In genomic region chr12:109775172-109775881, GRCh38 we compare ENCODE assay signal across 8 cellular contexts. TPM values are rescaled to one million over a fixed set of nuclear protein-coding genes. Genes with fewer than 3 reads are reported as not detected.
DNase-seq lines count a peak whose midpoint lies in the region; ATAC-seq and TF ChIP-seq lines count a peak whose summit lies in the region.

No MANE protein-coding gene starts in this region.

- H3K4me3 ChIP-seq in OCI-LY7 (ENCODE audit: low read depth, low read length, poor library complexity, severe bottlenecking) (no peak overlapping the region), fibroblast of mammary gland (ENCODE audit: control insufficient read depth, low read depth, low read length) (no peak overlapping the region)

- no peaks in the 10 kb centered on the region; the same call in 1 of the 2 replicates for H3K9me3 ChIP-seq in OCI-LY7 (ENCODE audit: low read length)

- H3K27ac ChIP-seq in OCI-LY7 (ENCODE audit: low read depth, low read length, poor library complexity, severe bottlenecking) = no peak overlapping the region

- peak; percentile 90 for TF ChIP-seq CTCF in OCI-LY7 (conservative IDR thresholded peaks at IDR 0.05; ENCODE audit: low read length)
- peak; percentile 95 for TF ChIP-seq CTCF in fibroblast of mammary gland (conservative IDR thresholded peaks at IDR 0.05; ENCODE audit: control insufficient read depth, insufficient read depth, low read depth, low read length)
- peak; percentile 94 for TF ChIP-seq CTCF in neural crest cell (conservative IDR thresholded peaks at IDR 0.05)

- no peaks in the 10 kb centered on the region for H3K9me3 Mint-ChIP-seq in neural crest cell

- no peaks in the 10 kb centered on the region; the same call in 1 of the 2 replicates for H3K36me3 ChIP-seq in OCI-LY7 (ENCODE audit: insufficient read depth, low read length)

- no peak overlapping the region for H3K4me2 ChIP-seq in OCI-LY7 (ENCODE audit: low read length)

- ATAC-seq in HG03354 (IDR thresholded peaks at IDR 0.05; ENCODE audit: poor library complexity, severe bottlenecking, unreplicated experiment) (peak; percentile 46), HG02970 (IDR thresholded peaks at IDR 0.05; ENCODE audit: low FRiP score, unreplicated experiment) (no peak)

- peaks cover 10% of the 10 kb centered on the region for H3K4me1 ChIP-seq in OCI-LY7 (ENCODE audit: insufficient read depth, low read length, poor library complexity, severe bottlenecking)

- H3K27ac Mint-ChIP-seq in neural crest cell (ENCODE audit: unreplicated experiment) = no peak overlapping the region

- no peak overlapping the region for H3K4me3 Mint-ChIP-seq in neural crest cell

- peaks cover 13% of the 10 kb centered on the region for H3K4me1 Mint-ChIP-seq in neural crest cell

- CTCF ChIA-PET in OCI-LY7 (lab: Charles Lee; ENCODE audit: unreplicated experiment) = interaction anchor here (0.5 to 0.6 kb wide), 2 partner anchors 44 to 267 kb away, joined by 3 read pairs; no protein-coding TSS in a partner anchor

- H3K36me3 Mint-ChIP-seq in neural crest cell (ENCODE audit: low read depth) = peaks cover 3% of the 10 kb centered on the region

- H3K9me2 ChIP-seq in OCI-LY7 (ENCODE audit: insufficient read depth, low read length) = no peaks in the 10 kb centered on the region

- H2AFZ ChIP-seq in OCI-LY7 (ENCODE audit: low read length) = no peak overlapping the region

- DNase-seq in COLO829 (ENCODE audit: low spot score) (peak; percentile 65), OCI-LY7 (ENCODE audit: low spot score) (peak; percentile 62), fibroblast of mammary gland (ENCODE audit: low read depth) (peak; percentile 61), neural crest cell (ENCODE audit: low read depth, low spot score) (peak; percentile 86)
- DNase-seq in activated T-cell treated with anti-CD3 and anti-CD28 coated beads, Interleukin-2, amount 50 U/mL, for 1 hour = peak; percentile 76
- DNase-seq in stimulated activated naive CD4-positive, alpha-beta T cell treated with Interleukin-2 at 50 U/mL for 16 hours (lab: John Stamatoyannopoulos, UW) = peak; percentile 60

- intact Hi-C loops in OCI-LY7 (cut with micrococcal nuclease; ENCODE audit: unreplicated experiment) = loop anchor here (1.0 to 2.0 kb wide), 3 partner anchors 178 to 347 kb away; no protein-coding TSS in a partner anchor

- no peaks in the 10 kb centered on the region for H3K79me2 ChIP-seq in OCI-LY7 (ENCODE audit: insufficient read depth, low read depth, low read length)

- H3K27me3 Mint-ChIP-seq in neural crest cell (ENCODE audit: low read depth) = no peaks in the 10 kb centered on the region

- POLR2A ChIA-PET in OCI-LY7 (lab: Charles Lee) = interaction anchor here (0.7 kb wide), 1 partner anchor 520 kb away, joined by 3 read pairs; no protein-coding TSS in a partner anchor

- no peaks in the 10 kb centered on the region for H4K20me1 ChIP-seq in OCI-LY7 (ENCODE audit: insufficient read depth, low read length)

- BruUV-seq in OCI-LY7 (replicated peaks; lab: Mats Ljungman, UMichigan) = no TSS peak

RNA-seq across cellular contexts. Expression of gene TRPV4, which starts 57.9 kb away (rescaled TPM):
- 2.1 TPM in 1 of 2 replicates, not detected in the other for total RNA-seq in OCI-LY7 (2014; rRNA removed; shearing (Covaris generic))
- total RNA-seq in OCI-LY7 (2022) (not detected in 2 replicates), neural crest cell (3.5 and 3.7 TPM in 2 replicates)
